In the genomic region with DNA sequence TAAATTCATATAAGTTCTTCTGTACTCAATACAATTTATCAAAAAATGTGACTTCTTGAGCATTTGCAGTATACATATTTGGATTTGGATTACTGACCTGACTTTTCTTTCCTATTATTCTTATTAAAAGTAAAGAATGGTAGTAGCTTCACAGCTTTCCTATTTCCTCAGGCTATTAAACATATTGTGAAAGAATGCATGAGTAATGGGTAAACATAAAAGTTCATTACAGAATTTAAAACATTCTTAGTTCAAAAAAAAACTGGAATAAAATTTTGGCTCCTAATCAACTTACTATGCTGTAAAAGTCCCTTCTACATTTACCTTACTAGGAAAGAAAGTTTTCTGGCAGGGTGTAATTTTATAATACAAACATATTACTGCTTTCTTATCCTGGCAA, we compare ENCODE assay signal across 21 cellular contexts. TPM values are rescaled to one million over a fixed set of nuclear protein-coding genes. Genes with fewer than 3 reads are reported as not detected.
DNase-seq lines count a peak whose midpoint lies in the region; ATAC-seq and TF ChIP-seq lines count a peak whose summit lies in the region.
"Had no signal": no experiment of that assay in that cellular context is flagged by ENCODE, and none has a peak within 500 bp of the region (broad histone marks: within the 10 kb centered on the region; RNA-seq: fewer than 3 reads in every experiment).

No MANE protein-coding gene starts in this region.

- POLR2A ChIA-PET in HEK293 (lab: Yijun Ruan, JAX): no interaction called here

- H3K4me1 ChIP-seq in HEK293 (ENCODE audit: control insufficient read depth, insufficient read depth, low read length) (no peaks in the 10 kb centered on the region), transverse colon (no peaks in the 10 kb centered on the region)
- H3K4me1 ChIP-seq: lower lobe of right lung had no signal

- DNase-seq in amniotic epithelial cell (ENCODE audit: low read depth) (peak; percentile 7), fibroblast of the aortic adventitia (ENCODE audit: low read depth) (peak; percentile 10), globus pallidus (ENCODE audit: low spot score) (no peak), transverse colon (no peak)
- DNase-seq: activated CD4-positive, alpha-beta T cell treated with anti-CD3 and anti-CD28 coated beads, Interleukin-2, amount 50 U/mL, for 48 hours; activated CD8-positive, alpha-beta memory T cell treated with anti-CD3 and anti-CD28 coated beads, Interleukin-2, amount 50 U/mL, for 48 hours; DMS53; endodermal cell; Kasumi-1; lower lobe of right lung; NCI-H2107; NCI-H524; stimulated activated CD4-positive, alpha-beta T cell treated with anti-CD3 and anti-CD28 coated beads, Interleukin-4, amount 100 ng/mL, for 1 hour; stimulated activated naive CD4-positive, alpha-beta T cell had no signal

- TF ChIP-seq CTCF in HEK293 (tag by site-specific recombination; IDR thresholded peaks at IDR 0.05): no peak
- TF ChIP-seq CTCF in fibroblast of the aortic adventitia (IDR thresholded peaks at IDR 0.05; ENCODE audit: insufficient read depth, low read length): no peak
- TF ChIP-seq CTCF in transverse colon (IDR thresholded peaks at IDR 0.05): no peak

- H3K36me3 ChIP-seq in HEK293 (ENCODE audit: control insufficient read depth in 2 of 2, insufficient read depth in 1 of 2, low read length in 2 of 2) (peaks cover 28 to 44% of the 10 kb centered on the region in 2 experiments), transverse colon (peaks cover 0 to 22% (median 2%) of the 10 kb centered on the region in 4 donors)
- H3K36me3 ChIP-seq: neutrophil, thoracic aorta had no signal

- no peak for TF ChIP-seq POLR2A in transverse colon (IDR thresholded peaks at IDR 0.05)

- H3K9me3 ChIP-seq in HEK293 (ENCODE audit: control insufficient read depth, insufficient read depth, low read depth, low read length) (no peaks in the 10 kb centered on the region), transverse colon (no peaks in the 10 kb centered on the region)
- H3K9me3 ChIP-seq: lower lobe of right lung, neutrophil, thoracic aorta had no signal

- no peak overlapping the region for H3K4me3 ChIP-seq in HEK293 (ENCODE audit: low read depth, low read length)
- no peak overlapping the region for H3K4me3 ChIP-seq in fibroblast of the aortic adventitia (ENCODE audit: low read depth, low read length)
- no peak overlapping the region for H3K4me3 ChIP-seq in transverse colon
- H3K4me3 ChIP-seq: lower lobe of right lung, skin epidermis, thoracic aorta had no signal

- intact Hi-C loops in transverse colon (cut with DNase I; ENCODE audit: low total_unique reads): no loop called here

- no peak for TF ChIP-seq EP300 in transverse colon (IDR thresholded peaks at IDR 0.05; ENCODE audit: low read depth)

- ATAC-seq in HG02763 (IDR thresholded peaks at IDR 0.05; ENCODE audit: unreplicated experiment) (no peak), GM21529 (IDR thresholded peaks at IDR 0.05; ENCODE audit: unreplicated experiment) (no peak)
- ATAC-seq: lower lobe of right lung, WTC11 had no signal

- in situ Hi-C loops in transverse colon (cut with MboI; ENCODE audit: low pct_ligation_motif_present in 1 of 4, low pct_unique_long_range_greater_than_20kb in 1 of 4, low sequenced_read_pairs in 3 of 4): no loop called here

- CTCF ChIA-PET in HEK293 (lab: Yijun Ruan, JAX): interaction anchor here (0.7 kb wide), 1 partner anchor 276 kb away, joined by 3 read pairs; no protein-coding TSS in a partner anchor

- H3K27me3 ChIP-seq in transverse colon: no peaks in the 10 kb centered on the region
- H3K27me3 ChIP-seq: neutrophil had no signal

- H3K27ac ChIP-seq in HEK293 (ENCODE audit: extremely low read depth, low read depth, low read length) (no peak overlapping the region), transverse colon (no peak overlapping the region)
- H3K27ac ChIP-seq: lower lobe of right lung, neutrophil, skin epidermis, thoracic aorta had no signal

TF ChIP-seq in HEK293, 187 proteins besides CTCF, POLR2A, EP300 and RAD21:
- TF ChIP-seq ZFP41 (tag by site-specific recombination; IDR thresholded peaks at IDR 0.05; ENCODE audit: borderline replicate concordance) (no peak), EGR2 (tag by site-specific recombination; IDR thresholded peaks at IDR 0.05; ENCODE audit: low read depth) (no peak)
- TF ChIP-seq, protein P1, sequence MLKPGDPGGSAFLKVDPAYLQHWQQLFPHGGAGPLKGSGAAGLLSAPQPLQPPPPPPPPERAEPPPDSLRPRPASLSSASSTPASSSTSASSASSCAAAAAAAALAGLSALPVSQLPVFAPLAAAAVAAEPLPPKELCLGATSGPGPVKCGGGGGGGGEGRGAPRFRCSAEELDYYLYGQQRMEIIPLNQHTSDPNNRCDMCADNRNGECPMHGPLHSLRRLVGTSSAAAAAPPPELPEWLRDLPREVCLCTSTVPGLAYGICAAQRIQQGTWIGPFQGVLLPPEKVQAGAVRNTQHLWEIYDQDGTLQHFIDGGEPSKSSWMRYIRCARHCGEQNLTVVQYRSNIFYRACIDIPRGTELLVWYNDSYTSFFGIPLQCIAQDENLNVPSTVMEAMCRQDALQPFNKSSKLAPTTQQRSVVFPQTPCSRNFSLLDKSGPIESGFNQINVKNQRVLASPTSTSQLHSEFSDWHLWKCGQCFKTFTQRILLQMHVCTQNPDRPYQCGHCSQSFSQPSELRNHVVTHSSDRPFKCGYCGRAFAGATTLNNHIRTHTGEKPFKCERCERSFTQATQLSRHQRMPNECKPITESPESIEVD (tag by site-specific recombination; IDR thresholded peaks at IDR 0.05): 0 out of 2 replicates have a peak, but pooled peaks have one; percentile 7
TF ChIP-seq in HEK293: peak in this region for 1.

RNA-seq across cellular contexts. Expression of a gene that starts 27.3 kb away (rescaled TPM):
- total RNA-seq in fibroblast of the aortic adventitia (ENCODE audit: low replicate concordance): 0.27 TPM in 1 of 2 replicates, not detected in the other
- total RNA-seq in transverse colon: not detected
- total RNA-seq: thoracic aorta, WTC11 had no signal

RNA-seq across cellular contexts. Expression of a gene that starts 37.0 kb away (rescaled TPM):
- total RNA-seq in fibroblast of the aortic adventitia (ENCODE audit: low replicate concordance) (35.1 and 36.7 TPM in 2 replicates), transverse colon (10 to 100 TPM in 3 of 4 donors, 1 to 10 TPM in 1; 4.6 to 49.2 (median 34.9) TPM)

Comparison
In these comparisons a context has a peak if more than half of its experiments do, and no peak if none do; other contexts are left out.
1. DNase-seq: peak in amniotic epithelial cell (single experiment) and fibroblast of the aortic adventitia (single experiment); none in globus pallidus (single experiment) and transverse colon (single experiment).